1 cellular context compared by ENCODE assay signal in genomic region chr17:68260051-68260762, GRCh38.
TF ChIP-seq lines count a peak whose summit lies in the region.

No MANE protein-coding gene starts in this region.

TF ChIP-seq in GM23338, 12 proteins besides CTCF, POLR2A, EP300 and RAD21:
- TF ChIP-seq ZNF114 (CRISPR knock-in tag; IDR thresholded peaks at IDR 0.05) (no peak), POLR2AphosphoS5 (IDR thresholded peaks at IDR 0.05; ENCODE audit: low read depth) (no peak), REST (IDR thresholded peaks at IDR 0.05; ENCODE audit: unreplicated experiment) (no peak), ZNF331 (CRISPR knock-in tag; IDR thresholded peaks at IDR 0.05; ENCODE audit: low read depth) (no peak), CREB1 (CRISPR knock-in tag; IDR thresholded peaks at IDR 0.05; ENCODE audit: low read depth) (no peak), STAT1 (IDR thresholded peaks at IDR 0.05; ENCODE audit: unreplicated experiment) (no peak), JUNB (IDR thresholded peaks at IDR 0.05; ENCODE audit: unreplicated experiment) (no peak), EZH2 (IDR thresholded peaks at IDR 0.05; ENCODE audit: low read depth, unreplicated experiment) (no peak)
